In genomic region chr5:154757647-154758406, GRCh38 we compare ENCODE assay signal across 8 cellular contexts. TPM values are rescaled to one million over a fixed set of nuclear protein-coding genes. Genes with fewer than 3 reads are reported as not detected.
DNase-seq lines count a peak whose midpoint lies in the region; ATAC-seq and TF ChIP-seq lines count a peak whose summit lies in the region.

No MANE protein-coding gene starts in this region.

- peak overlapping the region; percentile 96 for H3K4me3 ChIP-seq in SU-DHL-6 (ENCODE audit: insufficient read depth, low read length, poor library complexity, severe bottlenecking)
- peak overlapping the region; percentile 90 to 96 for H3K4me3 ChIP-seq in mucosa of rectum (ENCODE audit: low read length in 2 of 2)

- H3K27me3 ChIP-seq in SU-DHL-6 (ENCODE audit: low read length) (no peaks in the 10 kb centered on the region), mucosa of rectum (ENCODE audit: control insufficient read depth in 2 of 2, insufficient read depth in 2 of 2, low read length in 2 of 2) (no peaks in the 10 kb centered on the region)

- H3K36me3 Mint-ChIP-seq in chondrocyte (ENCODE audit: low read depth) = peaks cover 3% of the 10 kb centered on the region

- H3K4me3 Mint-ChIP-seq in chondrocyte (ENCODE audit: unreplicated experiment) = peak overlapping the region; percentile 89

- no peaks in the 10 kb centered on the region for H3K9me2 ChIP-seq in SU-DHL-6 (replicated peaks; ENCODE audit: insufficient read depth, low read length)

- no peaks in the 10 kb centered on the region for H3K27me3 Mint-ChIP-seq in chondrocyte (ENCODE audit: low read depth)

- H3K9ac ChIP-seq in SU-DHL-6 (ENCODE audit: low read length) (peak overlapping the region; percentile 100), mucosa of rectum (ENCODE audit: low read depth in 1 of 2, low read length in 2 of 2) (peak overlapping the region; percentile 85 to 91)

- ATAC-seq in GM19023 (IDR thresholded peaks at IDR 0.05; ENCODE audit: unreplicated experiment) (no peak), HG02981 (IDR thresholded peaks at IDR 0.05; ENCODE audit: unreplicated experiment) (no peak)

- no peaks in the 10 kb centered on the region; the same call in 1 of the 2 replicates for H3K36me3 ChIP-seq in SU-DHL-6 (ENCODE audit: low read length)
- H3K36me3 ChIP-seq in mucosa of rectum (ENCODE audit: control insufficient read depth in 2 of 2, insufficient read depth in 2 of 2, low read length in 2 of 2) = no peaks in the 10 kb centered on the region

- peaks cover 88% of the 10 kb centered on the region for H3K79me2 ChIP-seq in SU-DHL-6 (ENCODE audit: insufficient read depth, low read length)

- no peaks in the 10 kb centered on the region for H3K9me3 Mint-ChIP-seq in chondrocyte (ENCODE audit: low read depth)

- no peak for TF ChIP-seq CTCF in SU-DHL-6 (IDR thresholded peaks at IDR 0.05; ENCODE audit: insufficient read depth, low read length, poor library complexity, severe bottlenecking)
- TF ChIP-seq CTCF in chondrocyte (IDR thresholded peaks at IDR 0.05) = no peak

- peak; percentile 15 for DNase-seq in activated CD4-positive, CD25-positive, alpha-beta regulatory T cell treated with anti-CD3 and anti-CD28 coated beads, Interleukin-2, amount 50 U/mL, for 16 hours (ENCODE audit: low read depth, low spot score)
- no peak for DNase-seq in activated CD4-positive, CD25-positive, alpha-beta regulatory T cell (lab: John Stamatoyannopoulos, UW)
- DNase-seq in chondrocyte (ENCODE audit: low spot score) = no peak

- peaks cover 66% of the 10 kb centered on the region for H3K4me1 Mint-ChIP-seq in chondrocyte (ENCODE audit: low read depth)

- H3F3A ChIP-seq in SU-DHL-6 (ENCODE audit: insufficient read depth) = peaks cover 7% of the 10 kb centered on the region; the same call in 1 of the 2 replicates

- peak overlapping the region; percentile 89 for H3K4me2 ChIP-seq in SU-DHL-6 (ENCODE audit: low read depth, low read length, poor library complexity, severe bottlenecking)

- no peaks in the 10 kb centered on the region for H3K9me3 ChIP-seq in SU-DHL-6 (ENCODE audit: insufficient read depth, low read length)
- H3K9me3 ChIP-seq in mucosa of rectum (ENCODE audit: control insufficient read depth in 2 of 2, low read length in 2 of 2) = no peaks in the 10 kb centered on the region

- H3K27ac ChIP-seq in SU-DHL-6 (ENCODE audit: low read depth, low read length) (peak overlapping the region; percentile 87), mucosa of rectum (ENCODE audit: low read depth in 2 of 2, low read length in 2 of 2) (peak overlapping the region in 1 of 2 donors; percentile 92), temporal lobe (ENCODE audit: low read depth, low read length) (peak overlapping the region; percentile 61)

- peaks cover 21 to 34% of the 10 kb centered on the region in 2 donors for H3K4me1 ChIP-seq in mucosa of rectum (ENCODE audit: control insufficient read depth in 2 of 2, insufficient read depth in 2 of 2, low read length in 2 of 2)

- H4K20me1 ChIP-seq in SU-DHL-6 (ENCODE audit: low read depth, low read length) = peaks cover 40% of the 10 kb centered on the region

- peak overlapping the region; percentile 85 for H3K27ac Mint-ChIP-seq in chondrocyte (ENCODE audit: unreplicated experiment)

- H2AFZ ChIP-seq in SU-DHL-6 (ENCODE audit: low read depth, low read length, severe bottlenecking) = no peak overlapping the region

RNA-seq across cellular contexts. Expression of gene LARP1, which starts 2.6 kb away (rescaled TPM):
- total RNA-seq in chondrocyte = 225 to 272 TPM (median 258 TPM) in 3 replicates
- 45.5 TPM for total RNA-seq in temporal lobe
